In genomic region chr7:148367701-148368475, GRCh38 we compare ENCODE assay signal across 2 cellular contexts.
TF ChIP-seq lines count a peak whose summit lies in the region.

No MANE protein-coding gene starts in this region.

TF ChIP-seq in neural cell, 6 proteins besides CTCF, POLR2A, EP300 and RAD21 (continued from another document):
- TF ChIP-seq REST (IDR thresholded peaks at IDR 0.05; ENCODE audit: borderline replicate concordance) (peak; percentile 50), POLR2AphosphoS5 (IDR thresholded peaks at IDR 0.05) (peak; percentile 87), MXI1 (conservative IDR thresholded peaks at IDR 0.05; ENCODE audit: poor library complexity, severe bottlenecking) (no peak)

TF ChIP-seq in HepG2, 621 proteins besides CTCF, POLR2A, EP300 and RAD21 (continued from another document):
- TF ChIP-seq E2F1 (CRISPR knock-in tag; IDR thresholded peaks at IDR 0.05) (no peak), ZNF260 (CRISPR knock-in tag; IDR thresholded peaks at IDR 0.05; ENCODE audit: borderline replicate concordance, low read depth) (no peak), ZNF30 (CRISPR knock-in tag; IDR thresholded peaks at IDR 0.05) (no peak), TFDP1 (CRISPR knock-in tag; IDR thresholded peaks at IDR 0.05; ENCODE audit: borderline replicate concordance) (no peak), REXO4 (CRISPR knock-in tag; IDR thresholded peaks at IDR 0.05; ENCODE audit: borderline replicate concordance) (no peak), U2AF2 (IDR thresholded peaks at IDR 0.05; ENCODE audit: low read depth, low read length) (no peak), MYNN (CRISPR knock-in tag; IDR thresholded peaks at IDR 0.05; ENCODE audit: low read depth) (no peak)
